In the genomic region with DNA sequence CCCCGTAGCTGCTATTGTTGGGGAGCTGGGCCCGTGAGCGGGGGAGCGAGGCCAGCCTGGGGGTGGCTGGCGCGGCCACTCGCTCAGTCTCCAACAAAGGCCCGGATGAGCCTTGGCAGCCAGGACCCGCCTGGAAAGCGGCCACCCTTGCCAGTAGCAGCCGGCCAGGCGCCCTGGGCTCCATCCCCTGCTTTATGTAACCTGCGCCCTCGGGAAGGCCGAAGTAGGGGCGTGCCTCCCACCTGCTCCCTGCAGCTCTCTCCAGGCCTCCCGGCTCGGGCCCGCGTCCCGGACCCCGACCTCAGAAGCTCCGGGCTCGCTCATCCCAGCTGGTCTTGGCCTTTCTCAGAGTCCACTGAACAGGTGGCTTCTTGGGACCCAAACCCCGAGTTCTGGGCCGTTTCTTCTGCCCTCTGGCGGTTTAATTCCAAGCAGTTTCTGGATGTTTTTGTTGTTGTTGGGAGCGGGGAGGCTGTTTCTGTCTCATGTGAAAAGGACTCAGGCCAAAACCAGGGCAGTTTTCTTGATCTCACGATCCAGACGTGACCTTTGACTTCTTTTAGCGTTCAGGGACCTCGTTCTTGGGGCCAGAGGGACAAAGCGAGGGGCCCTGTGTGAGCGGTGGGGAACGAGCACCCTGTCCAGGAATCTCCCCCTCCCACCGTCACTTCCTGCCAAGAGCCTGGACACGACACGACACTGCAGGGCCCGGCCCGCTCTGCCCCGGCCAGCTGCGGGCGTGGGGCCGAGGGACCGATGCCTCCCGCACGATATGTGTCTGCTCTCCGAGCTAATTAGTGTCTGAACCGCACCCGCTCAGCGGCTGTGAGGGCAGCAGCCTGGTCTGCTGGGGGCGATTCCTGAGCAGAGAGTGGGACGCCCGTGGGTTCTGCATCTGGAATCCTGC, we compare ENCODE assay signal across 8 cellular contexts. TPM values are rescaled to one million over a fixed set of nuclear protein-coding genes. Genes with fewer than 3 reads are reported as not detected.
A peak's percentile ranks its signal among the peaks of the same experiment; 100 is the strongest.
DNase-seq lines count a peak whose midpoint lies in the region; ATAC-seq and TF ChIP-seq lines count a peak whose summit lies in the region.

No MANE protein-coding gene starts in this region.

- no peaks in the 10 kb centered on the region for H3K9me3 ChIP-seq in SU-DHL-6 (ENCODE audit: insufficient read depth, low read length)
- no peaks in the 10 kb centered on the region for H3K9me3 ChIP-seq in sigmoid colon

- DNase-seq in EH (ENCODE audit: low read depth) (peak; percentile 74), HuH-7 (ENCODE audit: low spot score) (peak; percentile 63), iPS-NIHi7 (ENCODE audit: extremely low spot score) (peak; percentile 62), sigmoid colon (peak; percentile 94)
- no peak for DNase-seq in central memory CD8-positive, alpha-beta T cell (ENCODE audit: low spot score in 2 of 2)
- no peak for DNase-seq in NK-92 treated with Interleukin-12 subunit alpha and Interleukin-12 subunit beta, amount 100 ng/mL, for 24 hours (lab: John Stamatoyannopoulos, UW)

- H3K36me3 ChIP-seq in SU-DHL-6 (ENCODE audit: low read length) (no peaks in the 10 kb centered on the region), sigmoid colon (peaks cover 13 to 24% (median 18%) of the 10 kb centered on the region in 4 donors)

- TF ChIP-seq POLR2A in sigmoid colon (IDR thresholded peaks at IDR 0.05), result no peak

- H3K27me3 ChIP-seq in SU-DHL-6 (ENCODE audit: low read length) (no peaks in the 10 kb centered on the region), sigmoid colon (no peaks in the 10 kb centered on the region)

- no peak for TF ChIP-seq EP300 in sigmoid colon (IDR thresholded peaks at IDR 0.05)

- H2AFZ ChIP-seq in SU-DHL-6 (ENCODE audit: low read depth, low read length, severe bottlenecking), result no peak overlapping the region

- H3K27ac ChIP-seq in SU-DHL-6 (ENCODE audit: low read depth, low read length) (no peak overlapping the region), sigmoid colon (peak overlapping the region; percentile 92 to 99 (median 98))

- WGBS in sigmoid colon, 2 donors, result 2 to 4% methylated on average over 54 of the region's 54 CpGs

- peaks cover 25% of the 10 kb centered on the region for H3K79me2 ChIP-seq in SU-DHL-6 (ENCODE audit: insufficient read depth, low read length)

- no peaks in the 10 kb centered on the region for H3K9me3 Mint-ChIP-seq in central memory CD8-positive, alpha-beta T cell

- H3K4me3 ChIP-seq in SU-DHL-6 (ENCODE audit: insufficient read depth, low read length, poor library complexity, severe bottlenecking) (peak overlapping the region; percentile 89), sigmoid colon (peak overlapping the region; percentile 78 to 98 (median 94))

- H3K27ac Mint-ChIP-seq in central memory CD8-positive, alpha-beta T cell (ENCODE audit: low read depth), result peak overlapping the region; percentile 75

- peaks cover 15% of the 10 kb centered on the region for H3K4me1 Mint-ChIP-seq in central memory CD8-positive, alpha-beta T cell

- H3F3A ChIP-seq in SU-DHL-6 (ENCODE audit: insufficient read depth), result no peaks in the 10 kb centered on the region

- peak overlapping the region; percentile 89 for H3K9ac ChIP-seq in SU-DHL-6 (ENCODE audit: low read length)

- peak overlapping the region; percentile 83 for H3K4me3 Mint-ChIP-seq in central memory CD8-positive, alpha-beta T cell

- peaks cover 0 to 43% (median 40%) of the 10 kb centered on the region in 4 donors for H3K4me1 ChIP-seq in sigmoid colon

- H4K20me1 ChIP-seq in SU-DHL-6 (ENCODE audit: low read depth, low read length), result no peaks in the 10 kb centered on the region

- H3K4me2 ChIP-seq in SU-DHL-6 (ENCODE audit: low read depth, low read length, poor library complexity, severe bottlenecking), result peak overlapping the region; percentile 82

- no peak for ATAC-seq in central memory CD8-positive, alpha-beta T cell (replicated peaks; ENCODE audit: extremely low read depth, poor library complexity, severe bottlenecking)
- ATAC-seq in GM21367 (IDR thresholded peaks at IDR 0.05; ENCODE audit: unreplicated experiment), result no peak

- TF ChIP-seq CTCF in SU-DHL-6 (IDR thresholded peaks at IDR 0.05; ENCODE audit: insufficient read depth, low read length, poor library complexity, severe bottlenecking), result peak; percentile 28
- TF ChIP-seq CTCF in sigmoid colon (IDR thresholded peaks at IDR 0.05), result peak; percentile 43 to 49 (median 44)

- H3K36me3 Mint-ChIP-seq in central memory CD8-positive, alpha-beta T cell (ENCODE audit: insufficient read depth), result peaks cover 6% of the 10 kb centered on the region

- H3K9me2 ChIP-seq in SU-DHL-6 (replicated peaks; ENCODE audit: insufficient read depth, low read length), result no peaks in the 10 kb centered on the region

- intact Hi-C loops in sigmoid colon (cut with DNase I), result loop anchor here (1.0 to 2.0 kb wide), 3 partner anchors 39 to 268 kb away; partner anchors contain the start of genes BSG and POLRMT

- no peaks in the 10 kb centered on the region for H3K27me3 Mint-ChIP-seq in central memory CD8-positive, alpha-beta T cell

RNA-seq across cellular contexts. Expression of gene CDC34, which starts 1.3 kb away (rescaled TPM):
- 100 to 1,000 TPM in 2 of 4 donors, 10 to 100 TPM in 2; 74.9 to 152 (median 95.1) TPM for total RNA-seq in sigmoid colon
- polyA plus RNA-seq in sigmoid colon, result 100 to 1,000 TPM in 1 of 3 donors, 10 to 100 TPM in 2; 79.2 to 110 (median 96.7) TPM

RNA-seq across cellular contexts. Expression of gene GZMM, which starts 11.0 kb away (rescaled TPM):
- under 1 TPM in 1 of 4 donors, not detected in 3; 0.49 TPM for total RNA-seq in sigmoid colon
- polyA plus RNA-seq in sigmoid colon, result 10 to 100 TPM in 1 of 3 donors, not detected in 2; 11.2 TPM

RNA-seq across cellular contexts. Expression of gene TPGS1, which starts 25.5 kb away (rescaled TPM):
- 10 to 100 TPM; 36.3 to 78.8 (median 46.6) TPM for total RNA-seq in sigmoid colon
- polyA plus RNA-seq in sigmoid colon, result 10 to 100 TPM; 14.3 to 23.6 (median 20.4) TPM

RNA-seq across cellular contexts. Expression of gene MADCAM1, which starts 36.5 kb away (rescaled TPM):
- under 1 TPM in 3 of 4 donors, not detected in 1; 0.16 to 0.55 (median 0.27) TPM for total RNA-seq in sigmoid colon
- 1 to 10 TPM in 1 of 3 donors, under 1 TPM in 2; 0.46 to 6.3 (median 0.60) TPM for polyA plus RNA-seq in sigmoid colon

RNA-seq across cellular contexts. Expression of gene BSG, which starts 39.6 kb away (rescaled TPM):
- 100 to 1,000 TPM; 423 to 500 (median 482) TPM for total RNA-seq in sigmoid colon
- 100 to 1,000 TPM; 218 to 715 (median 309) TPM for polyA plus RNA-seq in sigmoid colon

Comparison
In these comparisons a context has a peak if more than half of its experiments do, and no peak if none do; other contexts are left out.
1. DNase-seq: peak in EH (single experiment), HuH-7 (single experiment), iPS-NIHi7 (single experiment) and sigmoid colon (single experiment); none in central memory CD8-positive, alpha-beta T cell (0 of 2) and NK-92 treated with Interleukin-12 subunit alpha and Interleukin-12 subunit beta, amount 100 ng/mL, for 24 hours (single experiment).